In genomic region chr11:22476589-22476988, GRCh38 we compare ENCODE assay signal across 6 cellular contexts.
"Had no signal": no experiment of that assay in that cellular context is flagged by ENCODE, and none has a peak within 500 bp of the region (broad histone marks: within the 10 kb centered on the region; RNA-seq: fewer than 3 reads in every experiment).

No MANE protein-coding gene starts in this region.

- DNase-seq: H7, HFFc6, KG1 had no signal

- H3K4me3 ChIP-seq: HAP-1 had no signal

- H3K9me3 ChIP-seq: HAP-1 had no signal

- H3K4me1 ChIP-seq: HAP-1 had no signal

- ATAC-seq: HCT116 had no signal

- FAIRE-seq: HTR-8/SVneo had no signal

- H3K36me3 ChIP-seq: HAP-1 had no signal
